ENCODE assay signal across 10 cellular contexts in the genomic region with DNA sequence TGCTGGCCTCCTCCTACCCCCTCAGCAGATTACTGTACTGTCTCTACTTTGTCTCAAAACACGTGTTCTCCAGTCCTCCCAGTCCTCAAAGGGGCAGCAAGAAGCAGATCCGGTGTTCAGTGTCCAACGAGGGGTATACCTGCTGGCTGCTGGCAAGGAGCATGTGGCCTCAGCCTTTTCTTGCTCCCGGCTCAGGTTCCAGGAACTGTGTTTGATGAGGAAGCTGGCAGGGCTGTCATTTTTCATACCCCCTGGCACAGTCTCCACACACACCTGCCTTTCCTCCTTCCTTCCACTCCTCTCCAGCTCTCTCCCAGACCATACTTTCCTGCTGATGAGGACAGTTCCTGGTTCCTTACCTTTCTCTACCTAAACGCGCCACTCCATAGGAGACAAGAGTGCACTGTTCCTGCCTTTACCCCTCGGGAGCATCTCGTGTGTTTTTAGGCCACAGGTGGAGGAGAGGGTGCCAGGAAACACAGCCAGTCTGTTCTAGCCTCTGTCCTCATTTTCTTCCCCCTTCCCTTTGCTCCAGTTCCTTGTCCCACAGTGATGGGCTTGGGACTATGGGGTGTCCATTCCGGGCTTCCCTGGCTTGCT.
DNase-seq lines count a peak whose midpoint lies in the region; ATAC-seq and TF ChIP-seq lines count a peak whose summit lies in the region.
"Had no signal": no experiment of that assay in that cellular context is flagged by ENCODE, and none has a peak within 500 bp of the region (broad histone marks: within the 10 kb centered on the region; RNA-seq: fewer than 3 reads in every experiment).

No MANE protein-coding gene starts in this region.

- H3K4me3 ChIP-seq in gastroesophageal sphincter = no peak overlapping the region
- H3K4me3 ChIP-seq in suprapubic skin = no peak overlapping the region

- peak overlapping the region; percentile 40 for H3K27ac Mint-ChIP-seq in activated naive CD4-positive, alpha-beta T cell treated with anti-CD3 and anti-CD28 coated beads, Interleukin-2, amount 10 ng/mL, durations not matched to agents 7 days and 5 days

- CTCF ChIA-PET in activated naive CD4-positive, alpha-beta T cell treated with anti-CD3 and anti-CD28 coated beads, Interleukin-2, amount 10 ng/mL, durations not matched to agents 7 days and 5 days (lab: Charles Lee) = interaction anchor here (0.8 to 1.4 kb wide), 3 partner anchors 8 to 559 kb away, joined by 3 to 6 read pairs (median 5); no protein-coding TSS in a partner anchor

- peak overlapping the region in 3 of 4 donors; percentile 4 to 43 (median 34) for H3K27ac ChIP-seq in gastroesophageal sphincter
- peak overlapping the region; percentile 67 for H3K27ac ChIP-seq in suprapubic skin

- no peaks in the 10 kb centered on the region for H3K27me3 ChIP-seq in gastroesophageal sphincter
- no peaks in the 10 kb centered on the region for H3K27me3 ChIP-seq in suprapubic skin

- no peak for TF ChIP-seq POLR2A in gastroesophageal sphincter (IDR thresholded peaks at IDR 0.05)
- no peak for TF ChIP-seq POLR2A in suprapubic skin (IDR thresholded peaks at IDR 0.05)

- H3K36me3 ChIP-seq in gastroesophageal sphincter (peaks cover 0 to 62% of the 10 kb centered on the region in 2 donors), suprapubic skin (peaks cover 37% of the 10 kb centered on the region)

- H3K27me3 Mint-ChIP-seq in activated naive CD4-positive, alpha-beta T cell treated with anti-CD3 and anti-CD28 coated beads, Interleukin-2, amount 10 ng/mL, durations not matched to agents 7 days and 5 days = no peaks in the 10 kb centered on the region

- ATAC-seq in gastroesophageal sphincter = no peak
- ATAC-seq: Panc1 had no signal

- no peak for TF ChIP-seq CTCF in gastroesophageal sphincter (IDR thresholded peaks at IDR 0.05)
- TF ChIP-seq CTCF in suprapubic skin (IDR thresholded peaks at IDR 0.05) = no peak

- no peaks in the 10 kb centered on the region for H3K9me3 ChIP-seq in gastroesophageal sphincter
- H3K9me3 ChIP-seq in suprapubic skin = no peaks in the 10 kb centered on the region

- peaks cover 32% of the 10 kb centered on the region for H3K36me3 Mint-ChIP-seq in activated naive CD4-positive, alpha-beta T cell treated with anti-CD3 and anti-CD28 coated beads, Interleukin-2, amount 10 ng/mL, durations not matched to agents 7 days and 5 days

- 47 to 67% methylated on average over 3 to 8 of the region's 9 CpGs for WGBS in gastroesophageal sphincter (ENCODE audit: low coverage in 1 of 2), 2 donors
- 42% methylated on average over 9 of the region's 9 CpGs for WGBS in suprapubic skin

- H3K4me3 Mint-ChIP-seq in activated naive CD4-positive, alpha-beta T cell treated with anti-CD3 and anti-CD28 coated beads, Interleukin-2, amount 10 ng/mL, durations not matched to agents 7 days and 5 days = no peak overlapping the region

- peaks cover 16% of the 10 kb centered on the region for H3K4me1 Mint-ChIP-seq in activated naive CD4-positive, alpha-beta T cell treated with anti-CD3 and anti-CD28 coated beads, Interleukin-2, amount 10 ng/mL, durations not matched to agents 7 days and 5 days

- peaks cover 0 to 39% (median 5%) of the 10 kb centered on the region in 3 donors for H3K4me1 ChIP-seq in gastroesophageal sphincter
- H3K4me1 ChIP-seq in suprapubic skin = peaks cover 27% of the 10 kb centered on the region

- no peaks in the 10 kb centered on the region for H3K9me3 Mint-ChIP-seq in activated naive CD4-positive, alpha-beta T cell treated with anti-CD3 and anti-CD28 coated beads, Interleukin-2, amount 10 ng/mL, durations not matched to agents 7 days and 5 days

- no peak for DNase-seq in activated naive CD4-positive, alpha-beta T cell treated with anti-CD3 and anti-CD28 coated beads, Interleukin-2, amount 10 ng/mL, durations not matched to agents 7 days and 5 days
- no peak for DNase-seq in activated naive CD4-positive, alpha-beta T cell treated with anti-CD3 and anti-CD28 coated beads, Interleukin-2, amount 50 U/mL, for 16 hours
- peak; percentile 0 for DNase-seq in NCI-H774 (lab: John Stamatoyannopoulos, UW)
- peak in 1 of 2 donors; percentile 66 for DNase-seq in suprapubic skin (ENCODE audit: low spot score in 2 of 2)
- no peak for DNase-seq in NCI-H446 (lab: John Stamatoyannopoulos, UW)
- no peak for DNase-seq in activated CD4-positive, CD25-positive, alpha-beta regulatory T cell (lab: John Stamatoyannopoulos, UW)
- DNase-seq in stimulated activated naive CD4-positive, alpha-beta T cell treated with Interleukin-2 at 50 U/mL for 16 hours (lab: John Stamatoyannopoulos, UW) = no peak
- DNase-seq: retina had no signal

- TF ChIP-seq EP300 in gastroesophageal sphincter (IDR thresholded peaks at IDR 0.05) (no peak), suprapubic skin (IDR thresholded peaks at IDR 0.05) (no peak)
